In genomic region chr13:24512208-24513068, GRCh38 we compare ENCODE assay signal across 9 cellular contexts. TPM values are rescaled to one million over a fixed set of nuclear protein-coding genes. Genes with fewer than 3 reads are reported as not detected.
DNase-seq lines count a peak whose midpoint lies in the region; ATAC-seq, FAIRE-seq and TF ChIP-seq lines count a peak whose summit lies in the region.
"Had no signal": no experiment of that assay in that cellular context is flagged by ENCODE, and none has a peak within 500 bp of the region (broad histone marks: within the 10 kb centered on the region; RNA-seq: fewer than 3 reads in every experiment).

Gene PARP4, minus strand, starts transcription at chr13:24512778. Its CDS starts 9,002 bp downstream, at chr13:24503776.

- BruUV-seq in HepG2 (replicated peaks; lab: Mats Ljungman, UMichigan): TSS peak; percentile 82

- H3K27ac Mint-ChIP-seq in activated CD4-positive, alpha-beta T cell treated with anti-CD3 and anti-CD28 coated beads, Interleukin-2, amount 10 ng/mL, durations not matched to agents 7 days and 5 days: peak within 1 kb of the TSS; percentile 87
- peak within 1 kb of the TSS; percentile 99 for H3K27ac Mint-ChIP-seq in dendritic cell treated with granulocyte-macrophage colony-stimulating factor and Interleukin-4, amounts not matched to agents 40 ng/mL and 50 ng/mL, for 4 days

- TF ChIP-seq EP300 in HepG2 (IDR thresholded peaks at IDR 0.05; ENCODE audit: low read depth in 2 of 2, low read length in 2 of 2) (peak; percentile 39 to 41; a peak in 1 of 4 replicates), HepG2 (CRISPR knock-in tag; IDR thresholded peaks at IDR 0.05; ENCODE audit: borderline replicate concordance) (no peak)

- H3K9me3 ChIP-seq in HepG2 (ENCODE audit: low read length): no peaks in the 10 kb centered on the region

- H3K4me3 ChIP-seq in HepG2 (replicated peaks in 1 of 3; ENCODE audit: insufficient read depth in 1 of 3, low read depth in 2 of 3, low read length in 3 of 3): peak within 1 kb of the TSS; percentile 78 to 92 (median 87)

- in situ Hi-C loops in GM18951 (cut with MboI; ENCODE audit: low sequenced_read_pairs, unreplicated experiment): no loop called here
- in situ Hi-C loops in HepG2 (cut with HindIII; ENCODE audit: extremely low pct_ligation_motif_present, low pct_unique_long_range_greater_than_20kb): no loop called here

- H3K36me3 Mint-ChIP-seq in activated CD4-positive, alpha-beta T cell treated with anti-CD3 and anti-CD28 coated beads, Interleukin-2, amount 10 ng/mL, durations not matched to agents 7 days and 5 days (ENCODE audit: low read depth): peaks cover 15% of the 10 kb centered on the region
- peaks cover 43% of the 10 kb centered on the region for H3K36me3 Mint-ChIP-seq in dendritic cell treated with granulocyte-macrophage colony-stimulating factor and Interleukin-4, amounts not matched to agents 40 ng/mL and 50 ng/mL, for 4 days (ENCODE audit: low read depth)

- peaks cover 42% of the 10 kb centered on the region for H3K79me2 ChIP-seq in HepG2 (ENCODE audit: insufficient read depth, low read length)

- TF ChIP-seq POLR2A in GM18951 (IDR thresholded peaks at IDR 0.05; ENCODE audit: extremely low read depth, insufficient read depth, insufficient read length) (peak; percentile 87), HepG2 (IDR thresholded peaks at IDR 0.05; ENCODE audit: insufficient read depth in 1 of 2, low read depth in 2 of 2, low read length in 2 of 2) (peak; percentile 92 to 93)

- CTCF ChIA-PET in activated CD4-positive, alpha-beta T cell treated with anti-CD3 and anti-CD28 coated beads, Interleukin-2, amount 10 ng/mL, durations not matched to agents 7 days and 5 days (lab: Charles Lee): no interaction called here
- CTCF ChIA-PET in HepG2 (lab: Yijun Ruan, JAX; ENCODE audit: low intra/inter-chr PET ratio, low total read pairs): no interaction called here

- no peaks in the 10 kb centered on the region; a peak in 1 of 5 replicates for H3K36me3 ChIP-seq in HepG2 (replicated peaks in 1 of 2; ENCODE audit: control insufficient read depth in 1 of 2, insufficient read depth in 2 of 2, low read length in 2 of 2)

- intact Hi-C loops in dendritic cell treated with granulocyte-macrophage colony-stimulating factor and Interleukin-4, amounts not matched to agents 40 ng/mL and 50 ng/mL, for 4 days (cut with micrococcal nuclease): loop anchor here (5.0 to 10.0 kb wide), 3 partner anchors 170 to 935 kb away; partner anchors contain the start of gene ATP12A
- intact Hi-C loops in HepG2 (cut with micrococcal nuclease; ENCODE audit: unreplicated experiment): no loop called here

- H3K9ac ChIP-seq in HepG2 (ENCODE audit: insufficient read depth, low read depth, low read length): peak within 1 kb of the TSS; percentile 92

- H3K27me3 ChIP-seq in HepG2 (ENCODE audit: control insufficient read depth in 1 of 2, insufficient read depth in 2 of 2, low read length in 2 of 2): no peaks in the 10 kb centered on the region; a peak in 1 of 5 replicates

- FAIRE-seq in HepG2 (lab: Jason Lieb, UNC): peak; percentile 78
- FAIRE-seq: endometrium had no signal

- TF ChIP-seq RAD21 in HepG2 (CRISPR knock-in tag; IDR thresholded peaks at IDR 0.05): 0 out of 2 replicates have a peak, but pooled peaks have one; percentile 26

- H3K4me3 Mint-ChIP-seq in activated CD4-positive, alpha-beta T cell treated with anti-CD3 and anti-CD28 coated beads, Interleukin-2, amount 10 ng/mL, durations not matched to agents 7 days and 5 days: peak within 1 kb of the TSS; percentile 83
- peak within 1 kb of the TSS; percentile 92 for H3K4me3 Mint-ChIP-seq in dendritic cell treated with granulocyte-macrophage colony-stimulating factor and Interleukin-4, amounts not matched to agents 40 ng/mL and 50 ng/mL, for 4 days

- H3K9me3 Mint-ChIP-seq in activated CD4-positive, alpha-beta T cell treated with anti-CD3 and anti-CD28 coated beads, Interleukin-2, amount 10 ng/mL, durations not matched to agents 7 days and 5 days: peaks cover 2% of the 10 kb centered on the region
- peaks cover 3% of the 10 kb centered on the region for H3K9me3 Mint-ChIP-seq in dendritic cell treated with granulocyte-macrophage colony-stimulating factor and Interleukin-4, amounts not matched to agents 40 ng/mL and 50 ng/mL, for 4 days

- H3K27ac ChIP-seq in HepG2 (ENCODE audit: extremely low read length, insufficient read depth, low read length): peak within 1 kb of the TSS; percentile 98

- DNase-seq in AML-193 (lab: John Stamatoyannopoulos, UW) (peak; percentile 86 to 89), NCI-H524 treated with DMSO at 0.1 percent for 48 hours (lab: John Stamatoyannopoulos, UW) (peak; percentile 60), HepG2 (ENCODE audit: low spot score) (peak; percentile 93)
- DNase-seq in activated CD4-positive, alpha-beta T cell treated with anti-CD3 and anti-CD28 coated beads, Interleukin-2, amount 10 ng/mL, durations not matched to agents 7 days and 5 days: peak; percentile 75
- peak; percentile 61 for DNase-seq in stimulated activated CD4-positive, alpha-beta T cell treated with anti-CD3 and anti-CD28 coated beads, Interleukin-4, amount 100 ng/mL, for 24 hours

- peak; percentile 36; the same call in 1 of the 2 replicates for TF ChIP-seq CTCF in HepG2 (CRISPR knock-in tag; IDR thresholded peaks at IDR 0.05)

- H3K4me1 Mint-ChIP-seq in activated CD4-positive, alpha-beta T cell treated with anti-CD3 and anti-CD28 coated beads, Interleukin-2, amount 10 ng/mL, durations not matched to agents 7 days and 5 days: peaks cover 34% of the 10 kb centered on the region
- H3K4me1 Mint-ChIP-seq in dendritic cell treated with granulocyte-macrophage colony-stimulating factor and Interleukin-4, amounts not matched to agents 40 ng/mL and 50 ng/mL, for 4 days (ENCODE audit: low read depth): peaks cover 29% of the 10 kb centered on the region

- peaks cover 32% of the 10 kb centered on the region for H3K4me1 ChIP-seq in HepG2 (ENCODE audit: insufficient read depth, low read length)

- H2AFZ ChIP-seq in HepG2 (ENCODE audit: low read length): no peak within 1 kb of the TSS

- POLR2A ChIA-PET in activated CD4-positive, alpha-beta T cell treated with anti-CD3 and anti-CD28 coated beads, Interleukin-2, amount 10 ng/mL, durations not matched to agents 7 days and 5 days (lab: Charles Lee): interaction anchor here (0.6 kb wide), 1 partner anchor 242 kb away, joined by 3 read pairs; no protein-coding TSS in a partner anchor
- POLR2A ChIA-PET in HepG2 (lab: Yijun Ruan, JAX): interaction anchor here (1.0 to 2.9 kb wide), 5 partner anchors 9 to 32 kb away, joined by 3 to 22 read pairs (median 5); no protein-coding TSS in a partner anchor

- peak within 1 kb of the TSS; percentile 86 for H3K4me2 ChIP-seq in HepG2 (ENCODE audit: low read depth, low read length)

- no peaks in the 10 kb centered on the region for H3K27me3 Mint-ChIP-seq in activated CD4-positive, alpha-beta T cell treated with anti-CD3 and anti-CD28 coated beads, Interleukin-2, amount 10 ng/mL, durations not matched to agents 7 days and 5 days
- peaks cover 4% of the 10 kb centered on the region for H3K27me3 Mint-ChIP-seq in dendritic cell treated with granulocyte-macrophage colony-stimulating factor and Interleukin-4, amounts not matched to agents 40 ng/mL and 50 ng/mL, for 4 days

- 0% methylated on average over 29 of the region's 68 CpGs for WGBS in HepG2 (ENCODE audit: low lambda C conversion rate)

- H4K20me1 ChIP-seq in HepG2 (ENCODE audit: insufficient read depth, low read length): no peaks in the 10 kb centered on the region

- ATAC-seq in HG03159 (IDR thresholded peaks at IDR 0.05; ENCODE audit: unreplicated experiment) (peak; percentile 85), HepG2 (peak; percentile 96)

TF ChIP-seq in HepG2, 621 proteins besides CTCF, POLR2A, EP300 and RAD21 (continues in another document):
- peak; percentile 43; the same call in 1 of the 2 replicates for TF ChIP-seq MXD4 (CRISPR knock-in tag; IDR thresholded peaks at IDR 0.05)
- peak; percentile 95 for TF ChIP-seq YEATS4 (CRISPR knock-in tag; IDR thresholded peaks at IDR 0.05; ENCODE audit: borderline replicate concordance)
- no peak for TF ChIP-seq ELK4 (CRISPR knock-in tag; IDR thresholded peaks at IDR 0.05; ENCODE audit: borderline replicate concordance)
- peak; percentile 45; the same call in 1 of the 2 replicates for TF ChIP-seq NR1H2 (CRISPR knock-in tag; IDR thresholded peaks at IDR 0.05; ENCODE audit: borderline replicate concordance, low read depth)

RNA-seq across cellular contexts. Expression of gene PARP4, which starts in this region (rescaled TPM):
- 10 to 100 TPM; 67.8 to 76.4 TPM for total RNA-seq in activated CD4-positive, alpha-beta T cell treated with anti-CD3 and anti-CD28 coated beads, Interleukin-2, amount 10 ng/mL, durations not matched to agents 7 days and 5 days
- total RNA-seq in HepG2 (2016; rRNA removed; fragmentation: Illumina TruSeq; extraction: Trizol): 42.6 and 66.0 TPM in 2 replicates
- 6.9 and 7.5 TPM in 2 replicates for total RNA-seq in HepG2 (2016; cell fraction: cytosol; rRNA removed; fragmentation: Illumina TruSeq; extraction: Trizol; ENCODE audit: low read depth)
- total RNA-seq in HepG2 (2016; cell fraction: insoluble cytoplasmic fraction; rRNA removed; fragmentation: Illumina TruSeq; extraction: Trizol): 42.5 and 60.1 TPM in 2 replicates
- 11.9 and 14.2 TPM in 2 replicates for total RNA-seq in HepG2 (2016; cell fraction: membrane; rRNA removed; fragmentation: Illumina TruSeq; extraction: Trizol)
- total RNA-seq in HepG2 (2016; cell fraction: nucleus; rRNA removed; fragmentation: Illumina TruSeq; extraction: Trizol): 39.9 and 41.3 TPM in 2 replicates
- polyA plus RNA-seq in HepG2 (2011; rRNA removed): 40.5 and 41.2 TPM in 2 replicates
- 26.6 and 37.6 TPM in 2 replicates for polyA plus RNA-seq in HepG2 (2011; cell fraction: cytosol; rRNA removed)
- 50.5 and 50.9 TPM in 2 replicates for polyA plus RNA-seq in HepG2 (2011; cell fraction: nucleus; rRNA removed)
- 31.7 and 34.6 TPM in 2 replicates for polyA plus RNA-seq in HepG2 (2012)
- 0.78 and 1.1 TPM in 2 replicates for polyA plus RNA-seq in HepG2 (2016; cell fraction: cytosol; fragmentation: Illumina TruSeq; extraction: Trizol; ENCODE audit: low read depth)
- polyA plus RNA-seq in HepG2 (2016; cell fraction: insoluble cytoplasmic fraction; fragmentation: Illumina TruSeq; extraction: Trizol; ENCODE audit: low read depth): 35.1 and 36.9 TPM in 2 replicates
- polyA plus RNA-seq in HepG2 (2016; cell fraction: membrane; fragmentation: Illumina TruSeq; extraction: Trizol; ENCODE audit: low read depth): 2.5 and 3.1 TPM in 2 replicates
- polyA plus RNA-seq in HepG2 (2016; cell fraction: nucleus; fragmentation: Illumina TruSeq; extraction: Trizol; ENCODE audit: insufficient read depth, low read depth): 27.5 and 31.1 TPM in 2 replicates
- 62.2 and 74.0 TPM in 2 replicates for polyA minus RNA-seq in HepG2 (2011; rRNA and poly(A)+ RNA removed; ENCODE audit: low replicate concordance)
- polyA minus RNA-seq in HepG2 (2011; cell fraction: cytosol; rRNA and poly(A)+ RNA removed): 41.5 and 47.8 TPM in 2 replicates
- polyA minus RNA-seq in HepG2 (2011; cell fraction: nucleus; rRNA and poly(A)+ RNA removed): 88.5 and 130 TPM in 2 replicates

Comparison
In these comparisons a context has a peak if more than half of its experiments do, and no peak if none do; other contexts are left out.
1. Peak in every context shown above with its lines: DNase-seq, ATAC-seq, H3K4me3 ChIP-seq and H3K27ac ChIP-seq.